16 cellular contexts compared by ENCODE assay signal in genomic region chr12:59142175-59142574, GRCh38.
DNase-seq lines count a peak whose midpoint lies in the region; ATAC-seq, FAIRE-seq and TF ChIP-seq lines count a peak whose summit lies in the region.
"Had no signal": no experiment of that assay in that cellular context is flagged by ENCODE, and none has a peak within 500 bp of the region (broad histone marks: within the 10 kb centered on the region; RNA-seq: fewer than 3 reads in every experiment).

No MANE protein-coding gene starts in this region.

- ATAC-seq in GM21529 (IDR thresholded peaks at IDR 0.05; ENCODE audit: unreplicated experiment) = no peak

- H3K4me3 ChIP-seq in mammary epithelial cell (replicated peaks in 1 of 3; ENCODE audit: insufficient read depth in 1 of 3, low read depth in 2 of 3, low read length in 3 of 3) (no peak overlapping the region), H1 (ENCODE audit: extremely low read depth in 1 of 4, insufficient read depth in 2 of 4, low read depth in 3 of 4, low read length in 4 of 4) (no peak overlapping the region), neural progenitor cell (no peak overlapping the region)
- H3K4me3 ChIP-seq: BLaER1, HAP-1 had no signal

- H3K27ac Mint-ChIP-seq in MCF 10A (ENCODE audit: low read depth, unreplicated experiment) (no peak overlapping the region), neural progenitor cell (no peak overlapping the region)
- H3K27ac Mint-ChIP-seq: CD8-positive, alpha-beta memory T cell; HFFc6 had no signal

- POLR2A ChIA-PET in MCF 10A (lab: Yijun Ruan, JAX) (interaction anchor here (0.6 to 1.0 kb wide), 2 partner anchors 226 to 506 kb away, joined by 4 to 6 read pairs; no protein-coding TSS in a partner anchor), H1 (lab: Charles Lee; ENCODE audit: partially characterized antibody) (no interaction called here)

- H3K4me3 Mint-ChIP-seq in MCF 10A (ENCODE audit: unreplicated experiment) = no peak overlapping the region
- no peak overlapping the region for H3K4me3 Mint-ChIP-seq in neural progenitor cell
- H3K4me3 Mint-ChIP-seq: CD8-positive, alpha-beta memory T cell; HFFc6 had no signal

- TF ChIP-seq POLR2A in H1 (IDR thresholded peaks at IDR 0.05; ENCODE audit: control extremely low read depth in 1 of 2, low read depth in 2 of 2, low read length in 2 of 2) = no peak

- no peaks in the 10 kb centered on the region for H3K27me3 ChIP-seq in mammary epithelial cell (ENCODE audit: insufficient read depth, low read length)
- no peaks in the 10 kb centered on the region for H3K27me3 ChIP-seq in H1 (replicated peaks in 1 of 4; ENCODE audit: control insufficient read depth in 3 of 4, extremely low read depth in 1 of 4, insufficient read depth in 3 of 4, low read length in 3 of 4)
- H3K27me3 ChIP-seq in neural progenitor cell = no peaks in the 10 kb centered on the region
- H3K27me3 ChIP-seq: BLaER1 had no signal

- no peaks in the 10 kb centered on the region for H3K23me2 ChIP-seq in H1 (ENCODE audit: low read depth, low read length)

- no TSS peak for BruUV-seq in mammary epithelial cell (replicated peaks; lab: Mats Ljungman, UMichigan)
- BruUV-seq in MCF 10A (replicated peaks; lab: Mats Ljungman, UMichigan) = no TSS peak

- H3K18ac ChIP-seq in H1 (ENCODE audit: extremely low read depth, low read length) = no peak overlapping the region

- no peak overlapping the region for H3K14ac ChIP-seq in H1 (ENCODE audit: insufficient read length)

- no peak for DNase-seq in mammary epithelial cell
- DNase-seq in MCF 10A (ENCODE audit: unreplicated experiment) = no peak
- DNase-seq in H1 (ENCODE audit: low read depth in 1 of 2, low spot score in 2 of 2) = no peak
- no peak for DNase-seq in neural progenitor cell (ENCODE audit: low spot score)
- no peak for DNase-seq in COLO829 (ENCODE audit: low spot score)
- DNase-seq in DMS79 treated with DMSO at 0.1 percent for 48 hours (lab: John Stamatoyannopoulos, UW) = no peak
- DNase-seq: 8988T; AML-193; CD8-positive, alpha-beta memory T cell; DMS53; GOT3; HFFc6 had no signal

- dilution Hi-C loops in mammary epithelial cell (cut with HindIII; ENCODE audit: low sequenced_read_pairs) = no loop called here

- no peak overlapping the region for H3K4ac ChIP-seq in H1 (replicated peaks; ENCODE audit: insufficient read length, low read depth, low read length)

- no peak for TF ChIP-seq CTCF in mammary epithelial cell (conservative IDR thresholded peaks at IDR 0.05 in 1 of 2, IDR thresholded peaks at IDR 0.05 in 1 of 2; ENCODE audit: extremely low read depth in 1 of 2, insufficient read depth in 1 of 2, low read depth in 1 of 2, low read length in 2 of 2)
- no peak for TF ChIP-seq CTCF in MCF 10A (IDR thresholded peaks at IDR 0.05; ENCODE audit: unreplicated experiment)
- no peak for TF ChIP-seq CTCF in H1 (IDR thresholded peaks at IDR 0.05; ENCODE audit: control extremely low read depth in 1 of 3, insufficient read depth in 1 of 3, low read depth in 1 of 3, low read length in 3 of 3)
- no peak for TF ChIP-seq CTCF in neural progenitor cell (IDR thresholded peaks at IDR 0.05)

- H3K9ac ChIP-seq in mammary epithelial cell (ENCODE audit: insufficient read depth, low read length) (no peak overlapping the region), H1 (replicated peaks in 1 of 4; ENCODE audit: extremely low read depth in 1 of 4, low read depth in 3 of 4, low read length in 3 of 4) (no peak overlapping the region), neural progenitor cell (no peak overlapping the region)
- H3K9ac ChIP-seq: BLaER1 had no signal

- H2AFZ ChIP-seq in mammary epithelial cell (ENCODE audit: low read depth, low read length) = peak overlapping the region; percentile 40
- 0 out of 2 replicates have a peak overlapping the region, but pooled peaks have one; percentile 3 for H2AFZ ChIP-seq in H1 (ENCODE audit: low read length)
- peak overlapping the region; percentile 40 for H2AFZ ChIP-seq in neural progenitor cell (replicated peaks)

- TF ChIP-seq RAD21 in H1 (IDR thresholded peaks at IDR 0.05 in 1 of 2, conservative IDR thresholded peaks at IDR 0.05 in 1 of 2; ENCODE audit: low read depth in 2 of 2, low read length in 2 of 2) = no peak

- H3K79me1 ChIP-seq in H1 (ENCODE audit: low read depth, low read length) = no peaks in the 10 kb centered on the region

- no peak overlapping the region for H4K5ac ChIP-seq in H1 (ENCODE audit: insufficient read length, low read depth, low read length)

- no peak for TF ChIP-seq EP300 in H1 (IDR thresholded peaks at IDR 0.05; ENCODE audit: borderline replicate concordance in 1 of 2, low read depth in 2 of 2, low read length in 2 of 2)

- no peaks in the 10 kb centered on the region for H3F3A ChIP-seq in neural progenitor cell (ENCODE audit: low read depth)

- no peaks in the 10 kb centered on the region for H3K4me1 ChIP-seq in mammary epithelial cell (ENCODE audit: insufficient read depth, low read length)
- no peaks in the 10 kb centered on the region for H3K4me1 ChIP-seq in H1 (replicated peaks in 1 of 4; ENCODE audit: control insufficient read depth in 3 of 4, insufficient read depth in 4 of 4, low read length in 3 of 4)
- H3K4me1 ChIP-seq in neural progenitor cell = no peaks in the 10 kb centered on the region
- H3K4me1 ChIP-seq: BLaER1, HAP-1 had no signal

- no peak overlapping the region for H2BK12ac ChIP-seq in H1 (ENCODE audit: low read depth, low read length)

- intact Hi-C loops in mammary epithelial cell (cut with micrococcal nuclease) (loop anchor here (10.0 kb wide), 1 partner anchor 307 kb away; no protein-coding TSS in a partner anchor), MCF 10A (cut with micrococcal nuclease) (no loop called here)

- H3K4me2 ChIP-seq in mammary epithelial cell (ENCODE audit: insufficient read depth, low read depth, low read length) = no peak overlapping the region
- H3K4me2 ChIP-seq in H1 (ENCODE audit: insufficient read depth in 1 of 2, low read depth in 2 of 2, low read length in 2 of 2) = no peak overlapping the region
- H3K4me2 ChIP-seq in neural progenitor cell = no peak overlapping the region
- H3K4me2 ChIP-seq: BLaER1 had no signal

- no peak overlapping the region for H2BK120ac ChIP-seq in H1 (replicated peaks; ENCODE audit: low read depth, low read length)

- FAIRE-seq in H1 (lab: Jason Lieb, UNC) = no peak

- no peaks in the 10 kb centered on the region for H3K4me1 Mint-ChIP-seq in MCF 10A (ENCODE audit: insufficient read depth, unreplicated experiment)
- H3K4me1 Mint-ChIP-seq in neural progenitor cell = no peaks in the 10 kb centered on the region
- H3K4me1 Mint-ChIP-seq: CD8-positive, alpha-beta memory T cell had no signal

- H3K27ac ChIP-seq in mammary epithelial cell (ENCODE audit: insufficient read depth, low read depth, low read length) (no peak overlapping the region), H1 (ENCODE audit: low read depth, low read length) (no peak overlapping the region), neural progenitor cell (no peak overlapping the region)
- H3K27ac ChIP-seq: BLaER1, HL-60 had no signal

- H2BK5ac ChIP-seq in H1 (ENCODE audit: low read depth, low read length) = no peak overlapping the region

- H3K9me3 Mint-ChIP-seq in MCF 10A (ENCODE audit: unreplicated experiment) (no peaks in the 10 kb centered on the region), neural progenitor cell (no peaks in the 10 kb centered on the region)
- H3K9me3 Mint-ChIP-seq: HFFc6 had no signal

- peak overlapping the region; percentile 32 for H3K23ac ChIP-seq in H1 (ENCODE audit: insufficient read length)

- H3K79me2 ChIP-seq in mammary epithelial cell (ENCODE audit: insufficient read depth, low read length) = no peaks in the 10 kb centered on the region
- H3K79me2 ChIP-seq in H1 (ENCODE audit: control insufficient read depth in 1 of 2, insufficient read depth in 2 of 2, low read length in 2 of 2) = no peaks in the 10 kb centered on the region
- H3K79me2 ChIP-seq in neural progenitor cell (ENCODE audit: low read depth) = no peaks in the 10 kb centered on the region

- H3K9me3 ChIP-seq in mammary epithelial cell (replicated peaks; ENCODE audit: insufficient read depth, low read length) (no peaks in the 10 kb centered on the region), H1 (ENCODE audit: insufficient read depth in 2 of 2, low read depth in 1 of 2, low read length in 1 of 2) (no peaks in the 10 kb centered on the region), neural progenitor cell (ENCODE audit: low read depth) (no peaks in the 10 kb centered on the region)
- H3K9me3 ChIP-seq: BLaER1, HAP-1 had no signal

- H4K8ac ChIP-seq in H1 (ENCODE audit: extremely low read depth, insufficient read depth, low read length) = no peak overlapping the region

- H2BK20ac ChIP-seq in H1 (ENCODE audit: low read length) = no peak overlapping the region

- no peaks in the 10 kb centered on the region for H3K36me3 ChIP-seq in mammary epithelial cell (ENCODE audit: insufficient read depth, low read length)
- no peaks in the 10 kb centered on the region for H3K36me3 ChIP-seq in H1 (ENCODE audit: control insufficient read depth in 2 of 4, insufficient read depth in 4 of 4, low read length in 3 of 4)
- H3K36me3 ChIP-seq in neural progenitor cell = no peaks in the 10 kb centered on the region
- H3K36me3 ChIP-seq: BLaER1, HAP-1 had no signal

- no peak overlapping the region for H2BK15ac ChIP-seq in H1 (ENCODE audit: low read length)

- in situ Hi-C loops in mammary epithelial cell (cut with MboI; ENCODE audit: low sequenced_read_pairs in 2 of 2) = no loop called here

- H3K56ac ChIP-seq in H1 (replicated peaks; ENCODE audit: insufficient read length, low read depth, low read length) = no peak overlapping the region

- H3K27me3 Mint-ChIP-seq in MCF 10A (ENCODE audit: insufficient read depth, unreplicated experiment) = no peaks in the 10 kb centered on the region
- no peaks in the 10 kb centered on the region for H3K27me3 Mint-ChIP-seq in neural progenitor cell (ENCODE audit: insufficient read depth, low read depth)
- H3K27me3 Mint-ChIP-seq: CD8-positive, alpha-beta memory T cell had no signal

- H3K36me3 Mint-ChIP-seq in MCF 10A (ENCODE audit: insufficient read depth, unreplicated experiment) (no peaks in the 10 kb centered on the region), neural progenitor cell (no peaks in the 10 kb centered on the region)
- H3K36me3 Mint-ChIP-seq: CD8-positive, alpha-beta memory T cell had no signal

- CTCF ChIA-PET in mammary epithelial cell (lab: Charles Lee; ENCODE audit: low non-redundant PET) (no interaction called here), MCF 10A (lab: Yijun Ruan, JAX) (interaction anchor here (1.1 to 3.7 kb wide), 4 partner anchors 8 to 34 kb away, joined by 3 to 27 read pairs (median 7); no protein-coding TSS in a partner anchor), H1 (lab: Charles Lee; ENCODE audit: partially characterized antibody) (interaction anchor here (0.6 to 3.7 kb wide), 5 partner anchors 10 to 601 kb away, joined by 3 to 30 read pairs (median 4); no protein-coding TSS in a partner anchor)

- H2AK5ac ChIP-seq in H1 (ENCODE audit: low read depth, low read length) = no peak overlapping the region

- no peak overlapping the region for H4K91ac ChIP-seq in H1 (replicated peaks; ENCODE audit: insufficient read length, low read length)

- H4K20me1 ChIP-seq in mammary epithelial cell (ENCODE audit: insufficient read depth, low read length) (no peaks in the 10 kb centered on the region), H1 (replicated peaks in 1 of 2; ENCODE audit: control insufficient read depth in 1 of 2, insufficient read depth in 2 of 2, low read length in 2 of 2) (no peaks in the 10 kb centered on the region), neural progenitor cell (ENCODE audit: low read depth) (no peaks in the 10 kb centered on the region)
- H4K20me1 ChIP-seq: BLaER1 had no signal

- 39% methylated on average over 3 of the region's 3 CpGs for WGBS in mammary epithelial cell (ENCODE audit: low coverage, missing lambda C conversion rate)
- WGBS in H1 (ENCODE audit: extremely low coverage in 1 of 2, insufficient coverage in 1 of 2, insufficient read length in 1 of 2, insufficient replicate concordance in 2 of 2, low coverage in 1 of 2, low lambda C conversion rate in 2 of 2, missing lambda C conversion rate in 1 of 2), 2 experiments = 93% methylated on average over 3 of the region's 3 CpGs; no CpG with 5 or more reads in 1 of the 2 experiments
